In genomic region chr18:54149078-54149697, GRCh38 we compare ENCODE assay signal across 8 cellular contexts.
DNase-seq lines count a peak whose midpoint lies in the region; ATAC-seq and TF ChIP-seq lines count a peak whose summit lies in the region.

No MANE protein-coding gene starts in this region.

- H3K4me3 ChIP-seq in adrenal gland (no peak overlapping the region), tibial nerve (no peak overlapping the region)

- DNase-seq in GM10248 (ENCODE audit: extremely low spot score) (peak; percentile 45), LHCN-M2 (ENCODE audit: low read depth) (peak; percentile 97), adrenal gland (peak in 6 of 7 donors; percentile 52 to 78 (median 69)), mesothelial cell of epicardium (ENCODE audit: low spot score in 2 of 2, unreplicated experiment in 2 of 2) (no peak), tibial nerve (ENCODE audit: low spot score in 2 of 2) (no peak), Right ventricle myocardium inferior (ENCODE audit: missing footprints) (no peak), cardiac septum (ENCODE audit: low spot score) (no peak)

- TF ChIP-seq POLR2A in adrenal gland (IDR thresholded peaks at IDR 0.05) (no peak), tibial nerve (IDR thresholded peaks at IDR 0.05) (no peak)

- TF ChIP-seq EP300 in tibial nerve (IDR thresholded peaks at IDR 0.05): peak in 1 of 2 donors; percentile 65

- WGBS in adrenal gland, 4 donors: 57 to 73% (median 71%) methylated on average over 3 of the region's 3 CpGs
- WGBS in tibial nerve, 2 donors: 36 to 37% methylated on average over 3 of the region's 3 CpGs

- H3K27me3 ChIP-seq in adrenal gland: no peaks in the 10 kb centered on the region
- H3K27me3 ChIP-seq in tibial nerve: no peaks in the 10 kb centered on the region

- H3K27ac Mint-ChIP-seq in mesothelial cell of epicardium: peak overlapping the region; percentile 72

- peak overlapping the region in 3 of 5 donors; percentile 47 to 70 (median 66) for H3K27ac ChIP-seq in adrenal gland
- peak overlapping the region; percentile 54 to 95 (median 76) for H3K27ac ChIP-seq in tibial nerve

- ATAC-seq in GM21786 (IDR thresholded peaks at IDR 0.05; ENCODE audit: unreplicated experiment) (peak; percentile 62), Right ventricle myocardium inferior (no peak)

- no peak overlapping the region for H3K4me3 Mint-ChIP-seq in mesothelial cell of epicardium

- H3K4me1 Mint-ChIP-seq in mesothelial cell of epicardium: peaks cover 19% of the 10 kb centered on the region

- TF ChIP-seq CTCF in GM10248 (IDR thresholded peaks at IDR 0.05; ENCODE audit: control extremely low read depth, extremely low read depth, low read depth, missing control alignments) (no peak), adrenal gland (IDR thresholded peaks at IDR 0.05) (no peak), mesothelial cell of epicardium (IDR thresholded peaks at IDR 0.05; ENCODE audit: unreplicated experiment) (no peak), tibial nerve (IDR thresholded peaks at IDR 0.05) (no peak)

- no peaks in the 10 kb centered on the region for H3K36me3 ChIP-seq in adrenal gland (replicated peaks in 1 of 2)
- H3K36me3 ChIP-seq in tibial nerve: peaks cover 0 to 26% (median 2%) of the 10 kb centered on the region in 3 donors

- no peaks in the 10 kb centered on the region for H3K27me3 Mint-ChIP-seq in mesothelial cell of epicardium (ENCODE audit: low read depth)

- no peaks in the 10 kb centered on the region for H3K9me3 ChIP-seq in adrenal gland (replicated peaks in 1 of 3)
- no peaks in the 10 kb centered on the region for H3K9me3 ChIP-seq in tibial nerve

- CTCF ChIA-PET in GM10248 (lab: Yijun Ruan, JAX): interaction anchor here (1.1 to 1.2 kb wide), 2 partner anchors 19 to 74 kb away, joined by 3 read pairs; no protein-coding TSS in a partner anchor

- peaks cover 0 to 5% of the 10 kb centered on the region in 2 donors for H3K4me1 ChIP-seq in adrenal gland (replicated peaks in 1 of 2)
- H3K4me1 ChIP-seq in tibial nerve: peaks cover 0 to 19% (median 2%) of the 10 kb centered on the region in 4 donors

- no peaks in the 10 kb centered on the region for H3K9me3 Mint-ChIP-seq in mesothelial cell of epicardium

- intact Hi-C loops in adrenal gland (cut with DNase I): no loop called here
- intact Hi-C loops in Right ventricle myocardium inferior (cut with DNase I): no loop called here
- intact Hi-C loops in cardiac septum (cut with DNase I): no loop called here

- peaks cover 34% of the 10 kb centered on the region for H3K36me3 Mint-ChIP-seq in mesothelial cell of epicardium

- POLR2A ChIA-PET in GM10248 (lab: Yijun Ruan, JAX): no interaction called here

Comparison
In these comparisons a context has a peak if more than half of its experiments do, and no peak if none do; other contexts are left out.
1. DNase-seq: peak in GM10248 (single experiment), LHCN-M2 (single experiment) and adrenal gland (6 of 7); none in mesothelial cell of epicardium (0 of 2), tibial nerve (0 of 2), Right ventricle myocardium inferior (single experiment) and cardiac septum (single experiment).